Comparison of ENCODE assay signal across 8 cellular contexts in the genomic region with DNA sequence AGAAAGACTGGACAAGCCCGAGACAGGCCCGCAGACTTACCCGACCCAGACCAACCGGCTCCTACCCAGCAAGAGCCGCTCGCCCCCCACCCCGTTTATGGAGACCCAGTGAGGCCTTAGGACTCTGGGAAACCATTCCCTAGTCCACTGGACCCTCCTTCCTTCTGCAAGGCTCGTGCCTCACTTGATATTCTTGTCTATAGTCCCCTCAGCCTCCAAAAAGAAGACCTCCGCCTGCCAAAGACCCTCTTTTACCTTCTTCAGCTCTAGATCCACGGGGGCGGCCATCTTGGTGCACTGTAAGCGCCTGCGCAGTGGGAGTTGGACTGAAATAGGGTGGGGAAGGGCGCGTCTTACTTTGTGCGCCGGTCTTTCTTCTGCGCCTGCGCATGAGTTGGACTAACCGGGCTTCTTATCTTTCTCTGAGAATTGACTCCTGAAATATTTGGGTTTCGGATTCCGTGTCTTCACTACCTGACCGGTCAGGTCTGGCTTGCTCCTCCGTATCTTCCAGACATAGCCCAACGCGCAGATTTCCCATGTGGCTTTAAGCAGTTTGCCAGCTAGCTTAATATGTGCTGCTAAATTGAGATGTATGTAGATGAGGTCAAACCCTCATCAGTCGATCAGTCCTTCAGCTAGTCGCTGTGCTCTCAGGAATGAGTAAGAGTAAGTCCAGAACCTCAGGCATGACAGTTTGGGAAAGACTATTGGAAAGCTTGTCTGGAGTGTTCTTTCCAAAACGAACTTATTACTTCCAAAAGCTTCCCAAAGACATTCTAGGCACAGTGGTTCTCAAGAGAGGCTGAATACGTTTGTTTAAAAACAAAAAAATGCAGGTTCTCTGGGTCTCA. TPM values are rescaled to one million over a fixed set of nuclear protein-coding genes. Genes with fewer than 3 reads are reported as not detected.
DNase-seq lines count a peak whose midpoint lies in the region; ATAC-seq, FAIRE-seq and TF ChIP-seq lines count a peak whose summit lies in the region.

TSS of gene PFDN1 (minus strand) at position 316 of the 854 bp plus-strand sequence. CDS start at position 288, 28 bp downstream.

- peak within 1 kb of the TSS; percentile 89 for H3K4me3 ChIP-seq in AG09309 (ENCODE audit: control insufficient read depth, low read depth, low read length)
- H3K4me3 ChIP-seq in keratinocyte (ENCODE audit: control insufficient read depth in 2 of 3, extremely low read depth in 1 of 3, insufficient read depth in 2 of 3, low read depth in 1 of 3, low read length in 3 of 3) = peak within 1 kb of the TSS; percentile 89 to 98 (median 94)

- no peaks in the 10 kb centered on the region for H3K9me1 ChIP-seq in keratinocyte (ENCODE audit: control insufficient read depth, extremely low read depth, insufficient read depth, low read length)

- peaks cover 29% of the 10 kb centered on the region for H3K4me1 ChIP-seq in keratinocyte (ENCODE audit: control insufficient read depth, extremely low read depth, insufficient read depth, low read length)

- H3K36me3 ChIP-seq in keratinocyte (ENCODE audit: control insufficient read depth in 2 of 2, extremely low read depth in 1 of 2, insufficient read depth in 2 of 2, low read length in 2 of 2) = peaks cover 2 to 8% of the 10 kb centered on the region in 2 experiments

- TF ChIP-seq CTCF in AG09309 (IDR thresholded peaks at IDR 0.05; ENCODE audit: control insufficient read depth, insufficient read depth, low read depth, low read length, missing control alignments) (no peak), keratinocyte (optimal IDR thresholded peaks at IDR 0.05 in 1 of 3, IDR thresholded peaks at IDR 0.05 in 1 of 3, conservative IDR thresholded peaks at IDR 0.05 in 1 of 3; ENCODE audit: extremely low read depth in 1 of 3, insufficient read depth in 2 of 3, low read length in 3 of 3) (no peak)

- peak; percentile 94 for ATAC-seq in GM19025 (IDR thresholded peaks at IDR 0.05; ENCODE audit: low read depth, unreplicated experiment)
- ATAC-seq in HG03354 (IDR thresholded peaks at IDR 0.05; ENCODE audit: poor library complexity, severe bottlenecking, unreplicated experiment) = peak; percentile 99

- dilution Hi-C loops in keratinocyte (cut with MboI; ENCODE audit: extremely low pct_ligation_motif_present, low sequenced_read_pairs) = no loop called here

- H3K9me3 ChIP-seq in keratinocyte (ENCODE audit: control insufficient read depth, low read depth, low read length) = no peaks in the 10 kb centered on the region

- peaks cover 34% of the 10 kb centered on the region for H3K79me2 ChIP-seq in keratinocyte (ENCODE audit: control insufficient read depth, insufficient read depth, low read length)

- H2AFZ ChIP-seq in keratinocyte (ENCODE audit: control insufficient read depth, low read length) = peak within 1 kb of the TSS; percentile 100

- H3K9ac ChIP-seq in keratinocyte (ENCODE audit: control insufficient read depth, extremely low read depth, insufficient read depth, low read length) = peak within 1 kb of the TSS; percentile 100

- H4K20me1 ChIP-seq in keratinocyte (ENCODE audit: control insufficient read depth, extremely low read depth, insufficient read depth, low read length) = no peaks in the 10 kb centered on the region

- FAIRE-seq in keratinocyte (lab: Jason Lieb, UNC) = peak; percentile 86

- H3K4me2 ChIP-seq in keratinocyte (ENCODE audit: control insufficient read depth, extremely low read depth, insufficient read depth, low read depth, low read length) = peak within 1 kb of the TSS; percentile 97

- no peaks in the 10 kb centered on the region for H3K27me3 ChIP-seq in keratinocyte (ENCODE audit: control insufficient read depth, extremely low read depth, insufficient read depth, low read length)

- H3K27ac ChIP-seq in keratinocyte (ENCODE audit: control insufficient read depth, insufficient read depth, low read length) = peak within 1 kb of the TSS; percentile 99

- DNase-seq in AG09309 (ENCODE audit: low read depth) (peak; percentile 79), NCI-H460 (ENCODE audit: extremely low read depth, low read depth) (peak; percentile 95), cerebellar nuclear complex (lab: John Stamatoyannopoulos, UW) (peak; percentile 2 to 88), keratinocyte (ENCODE audit: low read depth, low spot score) (peak; percentile 74)
- DNase-seq in activated CD4-positive, CD25-positive, alpha-beta regulatory T cell treated with anti-CD3 and anti-CD28 coated beads, Interleukin-2, amount 50 U/mL, for 72 hours = peak; percentile 87
- peak; percentile 75 to 81 for DNase-seq in stimulated activated CD4-positive, alpha-beta T cell treated with anti-CD3 and anti-CD28 coated beads, Interleukin-15, amount 100 ng/mL, for 1 hour (ENCODE audit: low read depth in 1 of 2, low spot score in 1 of 2)

RNA-seq across cellular contexts. Expression of gene PFDN1, which starts in this region (rescaled TPM):
- 84.3 and 90.4 TPM in 2 replicates for total RNA-seq in NCI-H460 (2014; rRNA removed; shearing (Covaris generic))
- 58.8 and 82.9 TPM in 2 replicates for polyA plus RNA-seq in NCI-H460 (2014; cell fraction: nucleus; rRNA removed)
- 77.2 to 101 TPM (median 79.0 TPM) in 3 replicates for polyA plus RNA-seq in keratinocyte
- 192 TPM for polyA plus RNA-seq in keratinocyte (2011; ENCODE audit: low read depth)
- polyA plus RNA-seq in keratinocyte (2011; cell fraction: cytosol; rRNA removed) = 100 and 122 TPM in 2 replicates
- 40.9 and 43.3 TPM in 2 replicates for polyA plus RNA-seq in keratinocyte (2011; cell fraction: nucleus; rRNA removed)
- 87.4 and 90.1 TPM in 2 replicates for polyA plus RNA-seq in keratinocyte (2012; ENCODE audit: low replicate concordance)
- polyA minus RNA-seq in keratinocyte = 79.0 to 84.7 TPM (median 83.4 TPM) in 3 replicates
- polyA minus RNA-seq in keratinocyte (2011; cell fraction: cytosol; rRNA and poly(A)+ RNA removed) = 41.4 TPM
- 15.2 and 19.6 TPM in 2 replicates for polyA minus RNA-seq in keratinocyte (2011; cell fraction: nucleus; rRNA and poly(A)+ RNA removed)

Comparison
In these comparisons a context has a peak if more than half of its experiments do, and no peak if none do; other contexts are left out.
1. Peak in every context shown above with its lines: DNase-seq, ATAC-seq, H3K4me3 ChIP-seq and H3K27ac ChIP-seq.
2. DNase-seq: peak in every context shown above with its lines; median percentile 95 in NCI-H460; 87 in activated CD4-positive, CD25-positive, alpha-beta regulatory T cell treated with anti-CD3 and anti-CD28 coated beads, Interleukin-2, amount 50 U/mL, for 72 hours; 79 in AG09309; 78 in stimulated activated CD4-positive, alpha-beta T cell treated with anti-CD3 and anti-CD28 coated beads, Interleukin-15, amount 100 ng/mL, for 1 hour; 74 in keratinocyte; 45 in cerebellar nuclear complex.